In the genomic region with DNA sequence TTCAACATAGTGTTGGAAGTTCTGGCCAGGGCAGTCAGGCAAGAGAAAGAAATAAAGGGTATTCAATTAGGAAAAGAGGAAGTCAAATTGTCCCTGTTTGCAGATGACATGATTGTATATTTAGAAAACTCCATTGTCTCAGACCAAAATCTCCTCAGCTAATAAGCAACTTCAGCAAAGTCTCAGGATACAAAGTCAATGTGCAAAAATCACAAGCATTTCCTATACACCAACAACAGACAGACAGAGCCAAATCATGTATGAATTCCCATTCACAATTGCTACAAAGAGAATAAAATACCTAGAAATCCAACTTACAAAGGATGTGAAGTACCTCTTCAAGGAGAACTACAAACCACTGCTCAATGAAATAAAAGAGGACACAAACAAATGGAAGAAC, we compare ENCODE assay signal across 4 cellular contexts.
DNase-seq lines count a peak whose midpoint lies in the region; FAIRE-seq and TF ChIP-seq lines count a peak whose summit lies in the region.
"Not testable (repeated sequence)": the region's sequence is repeated elsewhere in the genome, so short reads cannot be mapped to it uniquely, and the experiment has no call there.

No MANE protein-coding gene starts in this region.

- not testable (repeated sequence) for H3K4me2 ChIP-seq in endothelial cell of umbilical vein (ENCODE audit: insufficient read depth, low read length)

- not testable (repeated sequence) for BruUV-seq in endothelial cell of umbilical vein (replicated peaks; lab: Mats Ljungman, UMichigan)

- CTCF ChIA-PET in endothelial cell of umbilical vein (lab: Charles Lee), result not testable (repeated sequence)

- H3K4me3 ChIP-seq in endothelial cell of umbilical vein (replicated peaks in 1 of 3; ENCODE audit: insufficient read depth in 1 of 3, low read depth in 1 of 3, low read length in 3 of 3), result not testable (repeated sequence)

- H3K27ac ChIP-seq in endothelial cell of umbilical vein (ENCODE audit: insufficient read depth, low read depth, low read length), result not testable (repeated sequence)

- H3K9me3 ChIP-seq in endothelial cell of umbilical vein (replicated peaks; ENCODE audit: control insufficient read depth, insufficient read depth, low read length), result not testable (repeated sequence)

- dilution Hi-C loops in endothelial cell of umbilical vein (cut with MboI; ENCODE audit: extremely low pct_ligation_motif_present, low sequenced_read_pairs), result not testable (repeated sequence)

- POLR2A ChIA-PET in endothelial cell of umbilical vein (lab: Charles Lee), result not testable (repeated sequence)

- not testable (repeated sequence) for H2AFZ ChIP-seq in endothelial cell of umbilical vein (ENCODE audit: low read depth, low read length)

- H3K4me1 ChIP-seq in endothelial cell of umbilical vein (ENCODE audit: control insufficient read depth, extremely low read depth, insufficient read depth, low read length), result not testable (repeated sequence)

- H3K9ac ChIP-seq in endothelial cell of umbilical vein (replicated peaks; ENCODE audit: extremely low read depth, insufficient read depth, low read length), result not testable (repeated sequence)

- TF ChIP-seq CTCF in endothelial cell of umbilical vein (IDR thresholded peaks at IDR 0.05; ENCODE audit: extremely low read depth in 1 of 2, insufficient read depth in 1 of 2, low read depth in 1 of 2, low read length in 2 of 2), result not testable (repeated sequence)

- not testable (repeated sequence) for H3K9me1 ChIP-seq in endothelial cell of umbilical vein (replicated peaks; ENCODE audit: control insufficient read depth, extremely low read depth, insufficient read depth, low read length)

- not testable (repeated sequence) for H3K36me3 ChIP-seq in endothelial cell of umbilical vein (ENCODE audit: control insufficient read depth in 2 of 2, extremely low read depth in 1 of 2, insufficient read depth in 2 of 2, low read length in 2 of 2)

- not testable (repeated sequence) for H3K79me2 ChIP-seq in endothelial cell of umbilical vein (ENCODE audit: control insufficient read depth, insufficient read depth, low read length)

- H3K27me3 ChIP-seq in endothelial cell of umbilical vein (ENCODE audit: control insufficient read depth in 2 of 2, insufficient read depth in 2 of 2, low read length in 2 of 2), result not testable (repeated sequence)

- DNase-seq in dermis blood vessel endothelial cell (peak; percentile 79), dermis microvascular lymphatic vessel endothelial cell (ENCODE audit: low read depth in 2 of 2) (peak; percentile 11 to 35), endothelial cell of umbilical vein (ENCODE audit: low read depth, low spot score) (peak; percentile 55), lung microvascular endothelial cell (ENCODE audit: low read depth in 2 of 2) (peak; percentile 37 to 78)

- intact Hi-C loops in endothelial cell of umbilical vein (cut with micrococcal nuclease), result not testable (repeated sequence)

- not testable (repeated sequence) for FAIRE-seq in endothelial cell of umbilical vein (lab: Jason Lieb, UNC)

- not testable (repeated sequence) for H4K20me1 ChIP-seq in endothelial cell of umbilical vein (replicated peaks; ENCODE audit: control insufficient read depth, extremely low read depth, insufficient read depth, low read length)

- TF ChIP-seq POLR2A in endothelial cell of umbilical vein (IDR thresholded peaks at IDR 0.05; ENCODE audit: low read depth, low read length), result not testable (repeated sequence)

Comparison
In these comparisons a context has a peak if more than half of its experiments do, and no peak if none do; other contexts are left out.
1. DNase-seq: peak in every context shown above with its lines; median percentile 79 in dermis blood vessel endothelial cell; 58 in lung microvascular endothelial cell; 55 in endothelial cell of umbilical vein; 23 in dermis microvascular lymphatic vessel endothelial cell.